ENCODE assay signal across 8 cellular contexts in the genomic region with DNA sequence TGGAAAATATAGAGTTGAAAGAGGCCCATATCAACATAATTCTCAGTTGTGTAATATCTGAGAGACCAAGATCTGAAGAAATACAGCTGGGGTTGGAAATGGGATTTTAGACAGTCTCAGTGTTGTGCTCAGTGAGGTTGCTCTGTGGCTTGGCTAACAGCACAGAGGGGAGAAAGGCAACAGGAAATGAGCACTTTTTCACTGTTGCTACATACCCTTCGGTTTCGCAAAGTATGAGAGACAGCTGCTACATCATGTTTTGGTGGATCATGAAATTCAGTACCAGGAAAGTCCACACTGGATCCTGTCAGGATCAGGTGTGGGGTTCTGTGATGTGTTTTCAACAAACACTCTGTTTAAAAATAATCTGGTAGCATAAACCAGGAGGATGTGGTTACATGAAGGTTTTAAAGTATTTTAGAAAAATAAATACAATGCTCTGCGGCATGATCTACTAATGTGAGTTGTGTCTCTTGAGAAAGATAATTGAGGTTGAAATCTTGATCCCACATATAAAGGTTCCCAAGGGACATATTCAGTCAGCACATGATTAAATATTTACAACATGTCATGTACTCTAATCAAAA. TPM values are rescaled to one million over a fixed set of nuclear protein-coding genes. Genes with fewer than 3 reads are reported as not detected.
A peak's percentile ranks its signal among the peaks of the same experiment; 100 is the strongest.
DNase-seq lines count a peak whose midpoint lies in the region; ATAC-seq and TF ChIP-seq lines count a peak whose summit lies in the region.

No MANE protein-coding gene starts in this region.

- H3K36me3 ChIP-seq in lung (ENCODE audit: control insufficient read depth in 2 of 2, insufficient read depth in 2 of 2, low read length in 2 of 2) (no peaks in the 10 kb centered on the region), esophagus squamous epithelium (no peaks in the 10 kb centered on the region)

- H3K27me3 ChIP-seq in lung (ENCODE audit: control insufficient read depth, insufficient read depth) = no peaks in the 10 kb centered on the region
- peaks cover 0 to 62% (median 0%) of the 10 kb centered on the region in 4 donors for H3K27me3 ChIP-seq in esophagus squamous epithelium

- peaks cover 15% of the 10 kb centered on the region for H3K27me3 Mint-ChIP-seq in T-helper 17 cell

- H3K4me3 ChIP-seq in lung (no peak overlapping the region), esophagus squamous epithelium (no peak overlapping the region)

- ATAC-seq in GM18868 (IDR thresholded peaks at IDR 0.05; ENCODE audit: unreplicated experiment) (peak; percentile 89), HG03095 (IDR thresholded peaks at IDR 0.05; ENCODE audit: unreplicated experiment) (peak; percentile 89), T-helper 17 cell (peak; percentile 87), lung (ENCODE audit: insufficient read depth, low FRiP score) (peak; percentile 75)

- H3K9me3 ChIP-seq in T-helper 17 cell (ENCODE audit: control insufficient read depth, low read length, poor library complexity, severe bottlenecking) (no peaks in the 10 kb centered on the region), lung (ENCODE audit: control insufficient read depth in 2 of 2, insufficient read depth in 1 of 2, low read length in 1 of 2) (no peaks in the 10 kb centered on the region), esophagus squamous epithelium (no peaks in the 10 kb centered on the region)

- peak overlapping the region; percentile 45 for H3K4me3 Mint-ChIP-seq in T-helper 17 cell

- H3K4me1 ChIP-seq in lung (ENCODE audit: control insufficient read depth in 2 of 2, insufficient read depth in 2 of 2, low read length in 2 of 2) (peaks cover 0 to 1% of the 10 kb centered on the region in 2 donors), esophagus squamous epithelium (peaks cover 0 to 28% (median 13%) of the 10 kb centered on the region in 3 donors)

- TF ChIP-seq POLR2A in esophagus squamous epithelium (IDR thresholded peaks at IDR 0.05) = no peak

- peak; percentile 40 for DNase-seq in AG08395 (ENCODE audit: low spot score)
- no peak for DNase-seq in T-helper 17 cell
- no peak for DNase-seq in lung (ENCODE audit: low spot score)
- no peak for DNase-seq in posterior vena cava (ENCODE audit: low spot score)
- DNase-seq in esophagus squamous epithelium (lab: John Stamatoyannopoulos, UW) = no peak
- DNase-seq in GM19238 (ENCODE audit: insufficient read length, low spot score) = no peak

- H3K36me3 Mint-ChIP-seq in T-helper 17 cell (ENCODE audit: low read depth) = peaks cover 5% of the 10 kb centered on the region

- H3K27ac ChIP-seq in lung (ENCODE audit: low read depth in 1 of 2, low read length in 1 of 2) (peak overlapping the region in 1 of 2 donors; percentile 5), esophagus squamous epithelium (peak overlapping the region in 2 of 4 donors; percentile 55 to 58)

- TF ChIP-seq CTCF in lung (IDR thresholded peaks at IDR 0.05; ENCODE audit: control extremely low read depth, extremely low read depth) = no peak
- no peak for TF ChIP-seq CTCF in esophagus squamous epithelium (IDR thresholded peaks at IDR 0.05)

- WGBS in lung, 2 donors = 23 to 41% methylated on average over 3 of the region's 3 CpGs
- 40 to 60% methylated on average over 3 of the region's 3 CpGs for WGBS in esophagus squamous epithelium, 2 donors

- peak overlapping the region; percentile 57 for H3K27ac Mint-ChIP-seq in T-helper 17 cell

- intact Hi-C loops in posterior vena cava (cut with DNase I) = no loop called here
- intact Hi-C loops in esophagus squamous epithelium (cut with DNase I) = no loop called here

- H3K4me1 Mint-ChIP-seq in T-helper 17 cell = peaks cover 41% of the 10 kb centered on the region

RNA-seq across cellular contexts. Expression of gene GPR88, which starts 6.9 kb away (rescaled TPM):
- under 1 TPM in 1 of 2 donors, not detected in 1; 0.21 TPM for total RNA-seq in T-helper 17 cell
- total RNA-seq in lung = under 1 TPM; 0.06 to 0.91 TPM
- polyA plus RNA-seq in lung = under 1 TPM in 1 of 2 donors, not detected in 1; 0.10 TPM
- under 1 TPM; 0.28 to 0.43 TPM for total RNA-seq in posterior vena cava
- not detected for total RNA-seq in esophagus squamous epithelium
